Comparison of ENCODE assay signal across 27 cellular contexts in the genomic region with DNA sequence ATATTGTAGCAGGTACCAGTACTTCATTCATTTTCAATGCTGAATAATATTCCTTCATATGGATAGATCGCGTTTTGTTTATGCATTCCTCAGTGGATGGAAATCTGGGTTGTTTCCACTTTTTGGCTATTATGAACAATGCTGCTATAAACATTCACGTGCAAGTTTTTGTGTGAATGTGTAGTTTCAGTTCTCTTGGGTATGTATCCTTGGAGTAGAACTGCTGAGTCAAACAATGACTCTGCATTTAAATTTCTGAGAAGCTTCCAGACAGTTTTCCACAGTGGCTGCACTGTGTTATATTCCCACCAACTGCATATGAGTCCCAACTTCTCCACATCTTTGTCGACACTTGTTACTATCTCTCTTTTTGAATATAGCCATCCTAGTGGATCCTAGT.
"Had no signal": no experiment of that assay in that cellular context is flagged by ENCODE, and none has a peak within 500 bp of the region (broad histone marks: within the 10 kb centered on the region; RNA-seq: fewer than 3 reads in every experiment).

No MANE protein-coding gene starts in this region.

- H3K79me2 ChIP-seq: hepatocyte had no signal

- H3K4me2 ChIP-seq: hepatocyte had no signal

- ATAC-seq: foreskin keratinocyte; gastroesophageal sphincter; heart left ventricle; left colon; left lobe of liver; left ventricle myocardium superior; lower lobe of right lung; mucosa of descending colon; naive thymus-derived CD8-positive, alpha-beta T cell had no signal

- H3K4me1 ChIP-seq: esophagus muscularis mucosa, foreskin keratinocyte, gastroesophageal sphincter, heart left ventricle, lower lobe of right lung had no signal

- DNase-seq: dermis blood vessel endothelial cell; dorsolateral prefrontal cortex; effector CD4-positive, alpha-beta T cell; effector memory CD4-positive, alpha-beta T cell; foreskin keratinocyte; heart left ventricle; hypothalamus; immature natural killer cell; islet precursor cell; kidney; kidney glomerular epithelial cell; left colon; left ventricle myocardium superior; lower lobe of right lung; mesenchymal stem cell; mucosa of descending colon; naive B cell; naive thymus-derived CD8-positive, alpha-beta T cell had no signal

- H3K27ac ChIP-seq: coronary artery, dorsolateral prefrontal cortex, epithelial cell of prostate, esophagus muscularis mucosa, foreskin keratinocyte, gastroesophageal sphincter, heart left ventricle, hepatocyte, lower lobe of right lung had no signal

- H3K9me3 ChIP-seq: esophagus muscularis mucosa, gastroesophageal sphincter, heart left ventricle, lower lobe of right lung, mucosa of descending colon had no signal

- H3K36me3 ChIP-seq: esophagus muscularis mucosa, gastroesophageal sphincter, heart left ventricle, lower lobe of right lung had no signal

- H3K4me3 ChIP-seq: coronary artery, dorsolateral prefrontal cortex, esophagus muscularis mucosa, gastroesophageal sphincter, heart left ventricle, hepatocyte, lower lobe of right lung, mucosa of descending colon had no signal

- H2AFZ ChIP-seq: hepatocyte had no signal

- H3K27me3 ChIP-seq: foreskin keratinocyte had no signal

- FAIRE-seq: colon, endometrium, frontal cortex, kidney had no signal
